Comparison of ENCODE assay signal across 19 cellular contexts in genomic region chr5:133382661-133383579, GRCh38.
DNase-seq lines count a peak whose midpoint lies in the region; TF ChIP-seq lines count a peak whose summit lies in the region.
"Had no signal": no experiment of that assay in that cellular context is flagged by ENCODE, and none has a peak within 500 bp of the region (broad histone marks: within the 10 kb centered on the region; RNA-seq: fewer than 3 reads in every experiment).

No MANE protein-coding gene starts in this region.

- no peak overlapping the region for H3K23ac ChIP-seq in neuronal stem cell (ENCODE audit: low read depth, low read length, poor library complexity)

- H4K91ac ChIP-seq in neuronal stem cell (ENCODE audit: low read depth, low read length, poor library complexity), result no peak overlapping the region

- peaks cover 0 to 6% of the 10 kb centered on the region in 2 donors for H3K9me3 ChIP-seq in neuronal stem cell (replicated peaks in 1 of 2; ENCODE audit: control insufficient read depth in 2 of 2, insufficient read depth in 1 of 2, low read depth in 1 of 2, low read length in 2 of 2)
- H3K9me3 ChIP-seq in CD8-positive, alpha-beta memory T cell (ENCODE audit: low read length), result no peaks in the 10 kb centered on the region

- no peaks in the 10 kb centered on the region for H3K36me3 ChIP-seq in neuronal stem cell (replicated peaks in 1 of 2; ENCODE audit: control insufficient read depth in 2 of 2, insufficient read depth in 2 of 2, low read length in 2 of 2)
- no peaks in the 10 kb centered on the region for H3K36me3 ChIP-seq in CD8-positive, alpha-beta memory T cell (ENCODE audit: insufficient read depth, low read length)
- H3K36me3 ChIP-seq: BLaER1 had no signal

- no peaks in the 10 kb centered on the region for H3K36me3 Mint-ChIP-seq in type B pancreatic cell
- H3K36me3 Mint-ChIP-seq in CD8-positive, alpha-beta memory T cell, result no peaks in the 10 kb centered on the region
- H3K36me3 Mint-ChIP-seq: IgD-negative memory B cell had no signal

- peak overlapping the region; percentile 38 for H3K4me3 Mint-ChIP-seq in type B pancreatic cell
- no peak overlapping the region for H3K4me3 Mint-ChIP-seq in CD8-positive, alpha-beta memory T cell
- H3K4me3 Mint-ChIP-seq: CD4-positive, alpha-beta T cell; IgD-negative memory B cell had no signal

- no peaks in the 10 kb centered on the region for H3K9me3 Mint-ChIP-seq in type B pancreatic cell
- peaks cover 0 to 8% (median 3%) of the 10 kb centered on the region in 5 donors for H3K9me3 Mint-ChIP-seq in CD8-positive, alpha-beta memory T cell

- no peaks in the 10 kb centered on the region for H3K79me1 ChIP-seq in neuronal stem cell (ENCODE audit: low read depth, low read length)

- DNase-seq in ecto neural progenitor cell (ENCODE audit: low spot score), result peak; percentile 26
- no peak for DNase-seq in neuronal stem cell (ENCODE audit: low spot score)
- DNase-seq in type B pancreatic cell (ENCODE audit: extremely low spot score, unreplicated experiment), result peak; percentile 45
- no peak for DNase-seq in CD8-positive, alpha-beta memory T cell
- DNase-seq in superior temporal gyrus (ENCODE audit: extremely low spot score), result no peak
- DNase-seq in Ammon's horn (ENCODE audit: low spot score), result no peak
- DNase-seq: DND-41, GOT3, NCI-H1105, NCI-H2029 treated with DMSO at 0.1 percent for 48 hours, NCI-H226, NCI-H510A treated with DMSO at 0.1 percent for 48 hours, NCI-H774, SIG-M5 had no signal

- no CpG with 5 or more reads among the region's 8 CpGs for WGBS in neuronal stem cell (ENCODE audit: extremely low coverage in 2 of 2, insufficient read length in 2 of 2, insufficient replicate concordance in 1 of 2), 2 donors

- H2AFZ ChIP-seq in neuronal stem cell (ENCODE audit: low read length), result peak overlapping the region; percentile 61

- H4K8ac ChIP-seq in neuronal stem cell (ENCODE audit: low read depth, low read length), result no peak overlapping the region

- no peak overlapping the region for H3K27ac Mint-ChIP-seq in type B pancreatic cell
- H3K27ac Mint-ChIP-seq in CD8-positive, alpha-beta memory T cell, result no peak overlapping the region
- H3K27ac Mint-ChIP-seq: CD4-positive, alpha-beta T cell; IgD-negative memory B cell had no signal

- H2BK15ac ChIP-seq in neuronal stem cell (ENCODE audit: low read length), result no peak overlapping the region

- CTCF ChIA-PET in CD8-positive, alpha-beta memory T cell (lab: Charles Lee), result no interaction called here

- POLR2A ChIA-PET in CD8-positive, alpha-beta memory T cell (lab: Charles Lee), result no interaction called here

- peak overlapping the region; percentile 12 for H3K18ac ChIP-seq in neuronal stem cell (ENCODE audit: low read length)

- H3K27me3 ChIP-seq in neuronal stem cell (ENCODE audit: control insufficient read depth in 3 of 3, insufficient read depth in 3 of 3, low read depth in 1 of 3, low read length in 3 of 3), result peaks cover 0 to 40% (median 0%) of the 10 kb centered on the region in 3 experiments
- no peaks in the 10 kb centered on the region for H3K27me3 ChIP-seq in CD8-positive, alpha-beta memory T cell (ENCODE audit: insufficient read depth, low read length, poor library complexity, severe bottlenecking)
- H3K27me3 ChIP-seq: BLaER1 had no signal

- H3K27ac ChIP-seq in angular gyrus (ENCODE audit: low read depth, low read length) (peak overlapping the region; percentile 19), neuronal stem cell (replicated peaks; ENCODE audit: low read length) (peak overlapping the region; percentile 12)
- H3K27ac ChIP-seq in CD8-positive, alpha-beta memory T cell (ENCODE audit: low read depth, low read length), result no peak overlapping the region
- H3K27ac ChIP-seq: BLaER1 had no signal

- H3K4me3 ChIP-seq in neuronal stem cell (ENCODE audit: low read length in 2 of 2), result no peak overlapping the region
- H3K4me3 ChIP-seq in CD8-positive, alpha-beta memory T cell (ENCODE audit: low read length), result no peak overlapping the region
- H3K4me3 ChIP-seq: BLaER1, GM12878 had no signal

- peak overlapping the region; percentile 84 for H2BK12ac ChIP-seq in neuronal stem cell (ENCODE audit: low read length)

- peak overlapping the region; percentile 66 for H2AK5ac ChIP-seq in neuronal stem cell (ENCODE audit: low read depth, low read length)

- no peak overlapping the region for H3K9ac ChIP-seq in neuronal stem cell (ENCODE audit: low read depth, low read length, poor library complexity)
- H3K9ac ChIP-seq: BLaER1 had no signal

- H3K4me1 Mint-ChIP-seq in type B pancreatic cell (ENCODE audit: unreplicated experiment), result peaks cover 7% of the 10 kb centered on the region
- peaks cover 0 to 5% (median 0%) of the 10 kb centered on the region in 3 donors for H3K4me1 Mint-ChIP-seq in CD8-positive, alpha-beta memory T cell
- H3K4me1 Mint-ChIP-seq: IgD-negative memory B cell had no signal

- peaks cover 9% of the 10 kb centered on the region for H3K27me3 Mint-ChIP-seq in type B pancreatic cell
- H3K27me3 Mint-ChIP-seq in CD8-positive, alpha-beta memory T cell, result peaks cover 5 to 21% of the 10 kb centered on the region in 2 donors

- peaks cover 2 to 18% of the 10 kb centered on the region in 2 donors for H3K4me1 ChIP-seq in neuronal stem cell (ENCODE audit: control insufficient read depth in 2 of 2, insufficient read depth in 1 of 2, low read depth in 1 of 2, low read length in 2 of 2)
- no peaks in the 10 kb centered on the region for H3K4me1 ChIP-seq in CD8-positive, alpha-beta memory T cell (ENCODE audit: insufficient read depth, low read length)
- H3K4me1 ChIP-seq: BLaER1 had no signal

- H3K4me2 ChIP-seq in neuronal stem cell (ENCODE audit: insufficient read depth, low read length, poor library complexity, severe bottlenecking), result no peak overlapping the region
- H3K4me2 ChIP-seq: BLaER1 had no signal

- H2BK120ac ChIP-seq in neuronal stem cell (ENCODE audit: low read depth, low read length), result no peak overlapping the region

- TF ChIP-seq CTCF in type B pancreatic cell (conservative IDR thresholded peaks at IDR 0.05), result no peak

- H3K14ac ChIP-seq in neuronal stem cell (ENCODE audit: low read length), result no peak overlapping the region

- H2BK5ac ChIP-seq in neuronal stem cell (ENCODE audit: low read length), result no peak overlapping the region

- H3K4ac ChIP-seq in neuronal stem cell (ENCODE audit: low read length), result no peak overlapping the region

Comparison
In these comparisons a context has a peak if more than half of its experiments do, and no peak if none do; other contexts are left out.
1. DNase-seq: peak in ecto neural progenitor cell (single experiment) and type B pancreatic cell (single experiment); none in neuronal stem cell (single experiment), CD8-positive, alpha-beta memory T cell (0 of 5), superior temporal gyrus (single experiment) and Ammon's horn (single experiment).